ENCODE assay signal across 14 cellular contexts in the genomic region with DNA sequence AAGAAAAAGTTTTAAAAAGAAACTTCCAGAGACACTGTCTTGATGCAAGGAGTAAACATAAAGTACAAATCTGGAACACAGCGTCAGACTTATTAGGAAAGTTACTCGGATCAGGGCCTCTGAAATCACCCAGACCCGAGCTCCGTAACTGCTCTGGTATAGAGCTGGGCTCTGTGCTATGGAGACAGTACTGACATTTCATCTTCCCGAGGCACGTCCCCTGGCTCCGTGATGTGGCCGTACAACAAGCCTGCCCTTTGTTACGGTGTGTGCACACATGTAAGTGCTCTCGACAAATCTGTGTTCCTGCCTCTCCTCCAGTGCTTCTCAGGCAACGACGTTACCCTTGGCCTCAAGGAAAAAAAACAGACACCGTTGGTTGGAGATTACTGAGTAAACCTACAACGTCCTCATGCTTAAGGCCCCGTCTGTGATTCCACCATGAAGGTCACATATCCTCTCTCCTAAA.
DNase-seq lines count a peak whose midpoint lies in the region; ATAC-seq, FAIRE-seq and TF ChIP-seq lines count a peak whose summit lies in the region.
"Had no signal": no experiment of that assay in that cellular context is flagged by ENCODE, and none has a peak within 500 bp of the region (broad histone marks: within the 10 kb centered on the region; RNA-seq: fewer than 3 reads in every experiment).

No MANE protein-coding gene starts in this region.

- no peak overlapping the region for H4K91ac ChIP-seq in neuronal stem cell (ENCODE audit: low read depth, low read length, poor library complexity)

- no peaks in the 10 kb centered on the region for H3K9me3 ChIP-seq in breast epithelium
- H3K9me3 ChIP-seq in heart right ventricle: no peaks in the 10 kb centered on the region
- no peaks in the 10 kb centered on the region for H3K9me3 ChIP-seq in neuronal stem cell (replicated peaks in 1 of 2; ENCODE audit: control insufficient read depth in 2 of 2, insufficient read depth in 1 of 2, low read depth in 1 of 2, low read length in 2 of 2)
- H3K9me3 ChIP-seq in vagina: no peaks in the 10 kb centered on the region

- TF ChIP-seq POLR2A in breast epithelium (IDR thresholded peaks at IDR 0.05): no peak
- no peak for TF ChIP-seq POLR2A in vagina (IDR thresholded peaks at IDR 0.05)
- no peak for TF ChIP-seq POLR2A in H54 (IDR thresholded peaks at IDR 0.05; ENCODE audit: low read depth, low read length)

- H4K8ac ChIP-seq in neuronal stem cell (ENCODE audit: low read depth, low read length): no peak overlapping the region

- no peak overlapping the region for H3K18ac ChIP-seq in neuronal stem cell (ENCODE audit: low read length)

- WGBS in heart right ventricle, 2 donors: 49 to 64% methylated on average over 15 of the region's 15 CpGs
- no CpG with 5 or more reads among the region's 15 CpGs for WGBS in neuronal stem cell (ENCODE audit: extremely low coverage in 2 of 2, insufficient read length in 2 of 2, insufficient replicate concordance in 1 of 2), 2 donors

- H2AFZ ChIP-seq in neuronal stem cell (ENCODE audit: low read length): peak overlapping the region; percentile 23

- H2BK5ac ChIP-seq in neuronal stem cell (ENCODE audit: low read length): no peak overlapping the region

- H3K4me3 ChIP-seq in breast epithelium: no peak overlapping the region
- H3K4me3 ChIP-seq in heart right ventricle: no peak overlapping the region
- H3K4me3 ChIP-seq in neuronal stem cell (ENCODE audit: low read length in 2 of 2): no peak overlapping the region
- no peak overlapping the region for H3K4me3 ChIP-seq in vagina

- no peak overlapping the region for H3K9ac ChIP-seq in neuronal stem cell (ENCODE audit: low read depth, low read length, poor library complexity)

- H2BK15ac ChIP-seq in neuronal stem cell (ENCODE audit: low read length): no peak overlapping the region

- H3K9me3 Mint-ChIP-seq in MCF 10A (ENCODE audit: unreplicated experiment): no peaks in the 10 kb centered on the region

- H3K4ac ChIP-seq in neuronal stem cell (ENCODE audit: low read length): no peak overlapping the region

- no peak overlapping the region for H3K27ac Mint-ChIP-seq in MCF 10A (ENCODE audit: low read depth, unreplicated experiment)

- H3K36me3 Mint-ChIP-seq in MCF 10A (ENCODE audit: insufficient read depth, unreplicated experiment): no peaks in the 10 kb centered on the region

- no peak overlapping the region for H3K23ac ChIP-seq in neuronal stem cell (ENCODE audit: low read depth, low read length, poor library complexity)

- ATAC-seq in heart right ventricle: no peak

- no peaks in the 10 kb centered on the region for H3K79me1 ChIP-seq in neuronal stem cell (ENCODE audit: low read depth, low read length)

- H2BK12ac ChIP-seq in neuronal stem cell (ENCODE audit: low read length): no peak overlapping the region

- CTCF ChIA-PET in MCF 10A (lab: Yijun Ruan, JAX): interaction anchor here (0.7 to 3.3 kb wide), 5 partner anchors 14 to 377 kb away, joined by 3 to 8 read pairs (median 3); no protein-coding TSS in a partner anchor

- TF ChIP-seq CTCF in breast epithelium (IDR thresholded peaks at IDR 0.05): no peak
- no peak for TF ChIP-seq CTCF in MCF 10A (IDR thresholded peaks at IDR 0.05; ENCODE audit: unreplicated experiment)
- no peak for TF ChIP-seq CTCF in heart right ventricle (IDR thresholded peaks at IDR 0.05)
- no peak for TF ChIP-seq CTCF in vagina (IDR thresholded peaks at IDR 0.05)

- no TSS peak for BruUV-seq in MCF 10A (replicated peaks; lab: Mats Ljungman, UMichigan)

- H3K4me1 Mint-ChIP-seq in MCF 10A (ENCODE audit: insufficient read depth, unreplicated experiment): peaks cover 27% of the 10 kb centered on the region

- H3K4me2 ChIP-seq in neuronal stem cell (ENCODE audit: insufficient read depth, low read length, poor library complexity, severe bottlenecking): no peak overlapping the region

- H2BK120ac ChIP-seq in neuronal stem cell (ENCODE audit: low read depth, low read length): no peak overlapping the region

- H3K27me3 ChIP-seq in breast epithelium: no peaks in the 10 kb centered on the region
- H3K27me3 ChIP-seq in heart right ventricle: no peaks in the 10 kb centered on the region
- no peaks in the 10 kb centered on the region for H3K27me3 ChIP-seq in neuronal stem cell (ENCODE audit: control insufficient read depth in 3 of 3, insufficient read depth in 3 of 3, low read depth in 1 of 3, low read length in 3 of 3)
- H3K27me3 ChIP-seq in vagina: no peaks in the 10 kb centered on the region

- H3K4me1 ChIP-seq in breast epithelium (peaks cover 4 to 7% of the 10 kb centered on the region in 2 donors), heart right ventricle (peaks cover 19 to 68% (median 65%) of the 10 kb centered on the region in 9 donors), neuronal stem cell (ENCODE audit: control insufficient read depth in 2 of 2, insufficient read depth in 1 of 2, low read depth in 1 of 2, low read length in 2 of 2) (peaks cover 5 to 29% of the 10 kb centered on the region in 2 donors), vagina (peaks cover 47% of the 10 kb centered on the region)

- DNase-seq in breast epithelium (ENCODE audit: low spot score in 2 of 2) (no peak), MCF 10A (ENCODE audit: unreplicated experiment) (no peak), heart right ventricle (no peak), neuronal stem cell (ENCODE audit: low spot score) (no peak), vagina (ENCODE audit: extremely low spot score in 2 of 2) (no peak), frontal cortex (ENCODE audit: low spot score in 2 of 2) (no peak), H54 (ENCODE audit: insufficient read length, low spot score) (no peak)
- no peak for DNase-seq in activated CD4-positive, CD25-positive, alpha-beta regulatory T cell treated with anti-CD3 and anti-CD28 coated beads, Interleukin-2, amount 50 U/mL, for 72 hours
- DNase-seq: activated CD4-positive, alpha-beta T cell treated with anti-CD3 and anti-CD28 coated beads for 1 hour; activated naive CD4-positive, alpha-beta T cell; cortex of kidney; H7; MV-4-11; occipital lobe had no signal

- H3K27me3 Mint-ChIP-seq in MCF 10A (ENCODE audit: insufficient read depth, unreplicated experiment): no peaks in the 10 kb centered on the region

- FAIRE-seq in frontal cortex (lab: Jason Lieb, UNC) (no peak), H54 (lab: Jason Lieb, UNC) (no peak)

- no peak overlapping the region for H2AK5ac ChIP-seq in neuronal stem cell (ENCODE audit: low read depth, low read length)

- POLR2A ChIA-PET in MCF 10A (lab: Yijun Ruan, JAX): interaction anchor here (0.8 to 2.7 kb wide), 4 partner anchors 10 to 96 kb away, joined by 3 to 7 read pairs (median 4); no protein-coding TSS in a partner anchor

- no peak overlapping the region for H3K4me3 Mint-ChIP-seq in MCF 10A (ENCODE audit: unreplicated experiment)

- intact Hi-C loops in breast epithelium (cut with DNase I; ENCODE audit: low total_unique reads) (no loop called here), MCF 10A (cut with micrococcal nuclease) (no loop called here), heart right ventricle (cut with DNase I) (loop anchor here in 2 of 10 donors (5.0 kb wide), 1 partner anchor 220 kb away; no protein-coding TSS in a partner anchor), vagina (cut with DNase I) (no loop called here)

- H3K36me3 ChIP-seq in breast epithelium: no peaks in the 10 kb centered on the region
- H3K36me3 ChIP-seq in heart right ventricle: no peaks in the 10 kb centered on the region
- H3K36me3 ChIP-seq in neuronal stem cell (replicated peaks in 1 of 2; ENCODE audit: control insufficient read depth in 2 of 2, insufficient read depth in 2 of 2, low read length in 2 of 2): no peaks in the 10 kb centered on the region
- no peaks in the 10 kb centered on the region for H3K36me3 ChIP-seq in vagina

- no peak overlapping the region for H3K14ac ChIP-seq in neuronal stem cell (ENCODE audit: low read length)

- H3K27ac ChIP-seq in breast epithelium (peak overlapping the region; percentile 58 to 99), heart right ventricle (peak overlapping the region in 9 of 10 donors; percentile 28 to 100 (median 91)), neuronal stem cell (replicated peaks; ENCODE audit: low read length) (no peak overlapping the region), vagina (peak overlapping the region; percentile 49)
